22 cellular contexts compared by ENCODE assay signal in genomic region chr14:103006106-103006505, GRCh38. TPM values are rescaled to one million over a fixed set of nuclear protein-coding genes. Genes with fewer than 3 reads are reported as not detected.
"Had no signal": no experiment of that assay in that cellular context is flagged by ENCODE, and none has a peak within 500 bp of the region (broad histone marks: within the 10 kb centered on the region; RNA-seq: fewer than 3 reads in every experiment).

No MANE protein-coding gene starts in this region.

- H3K4me1 ChIP-seq: neural progenitor cell, testis had no signal

- H3K9me3 ChIP-seq: psoas muscle, testis, tibial artery had no signal

- ATAC-seq: effector memory CD8-positive, alpha-beta T cell; left lobe of liver; naive thymus-derived CD4-positive, alpha-beta T cell; psoas muscle; right cardiac atrium; stimulated activated naive CD8-positive, alpha-beta T cell treated with anti-CD3 and anti-CD28 coated beads, Interleukin-15, amount 100 ng/mL, for 72 hours had no signal

- H3K9ac ChIP-seq: neural progenitor cell had no signal

- H3K4me3 ChIP-seq: coronary artery, neural progenitor cell, psoas muscle, skin epidermis, testis, tibial artery had no signal

- DNase-seq: dermis blood vessel endothelial cell; effector memory CD8-positive, alpha-beta T cell; hypothalamus; immature natural killer cell; islet precursor cell; mesendoderm; midbrain; naive thymus-derived CD4-positive, alpha-beta T cell; nucleus accumbens; psoas muscle; stimulated activated CD4-positive, alpha-beta T cell treated with anti-CD3 and anti-CD28 coated beads, Interleukin-15, amount 100 ng/mL, for 24 hours; stimulated activated CD4-positive, alpha-beta T cell treated with anti-CD3 and anti-CD28 coated beads, Interleukin-2, amount 100 ng/mL, for 48 hours; stimulated activated CD8-positive, alpha-beta memory T cell treated with anti-CD3 and anti-CD28 coated beads, Interleukin-4, amount 100 ng/mL, for 48 hours; stimulated activated naive CD4-positive, alpha-beta T cell; stimulated activated naive CD8-positive, alpha-beta T cell treated with anti-CD3 and anti-CD28 coated beads, Interleukin-15, amount 100 ng/mL, for 72 hours; testis had no signal

- H3K36me3 ChIP-seq: neural progenitor cell had no signal

- H3K27ac ChIP-seq: coronary artery, neural progenitor cell, psoas muscle, skin epidermis, testis, tibial artery had no signal

RNA-seq across cellular contexts. Expression of gene CDC42BPB, which starts 51.2 kb away (rescaled TPM):
- polyA plus RNA-seq: immature natural killer cell had no signal
